In genomic region chr6:45681860-45682488, GRCh38 we compare ENCODE assay signal across 8 cellular contexts.
DNase-seq lines count a peak whose midpoint lies in the region; ATAC-seq lines count a peak whose summit lies in the region.

No MANE protein-coding gene starts in this region.

- peaks cover 39% of the 10 kb centered on the region for H3K9me3 Mint-ChIP-seq in activated T-helper 2 cell treated with anti-CD3 and anti-CD28 coated beads, Interferon-gamma antibody, Interleukin-2, Interleukin-4, amounts not matched to agents 10 μg/mL and 5 μg/mL and 100 μg/mL, durations not matched to agents 14 hours and 24 hours and 36 hours
- peaks cover 11 to 15% of the 10 kb centered on the region in 2 donors for H3K9me3 Mint-ChIP-seq in stimulated activated naive B cell treated with anti-CD40 and anti-IgM and Interleukin-4, amounts not matched to agents 10 μg/mL and 1 μg/mL and 100 μg/mL, for 72 hours

- H3K36me3 Mint-ChIP-seq in activated T-helper 2 cell treated with anti-CD3 and anti-CD28 coated beads, Interferon-gamma antibody, Interleukin-2, Interleukin-4, amounts not matched to agents 10 μg/mL and 5 μg/mL and 100 μg/mL, durations not matched to agents 14 hours and 24 hours and 36 hours (ENCODE audit: low read depth) = peaks cover 21% of the 10 kb centered on the region
- peaks cover 10 to 17% of the 10 kb centered on the region in 2 donors for H3K36me3 Mint-ChIP-seq in stimulated activated naive B cell treated with anti-CD40 and anti-IgM and Interleukin-4, amounts not matched to agents 10 μg/mL and 1 μg/mL and 100 μg/mL, for 72 hours

- no peak overlapping the region for H3K4me3 Mint-ChIP-seq in activated T-helper 2 cell treated with anti-CD3 and anti-CD28 coated beads, Interferon-gamma antibody, Interleukin-2, Interleukin-4, amounts not matched to agents 10 μg/mL and 5 μg/mL and 100 μg/mL, durations not matched to agents 14 hours and 24 hours and 36 hours (ENCODE audit: low read depth)
- H3K4me3 Mint-ChIP-seq in stimulated activated naive B cell treated with anti-CD40 and anti-IgM and Interleukin-4, amounts not matched to agents 10 μg/mL and 1 μg/mL and 100 μg/mL, for 72 hours = no peak overlapping the region

- peak overlapping the region; percentile 23 for H3K27ac Mint-ChIP-seq in activated T-helper 2 cell treated with anti-CD3 and anti-CD28 coated beads, Interferon-gamma antibody, Interleukin-2, Interleukin-4, amounts not matched to agents 10 μg/mL and 5 μg/mL and 100 μg/mL, durations not matched to agents 14 hours and 24 hours and 36 hours
- peak overlapping the region; percentile 74 for H3K27ac Mint-ChIP-seq in stimulated activated naive B cell treated with anti-CD40 and anti-IgM and Interleukin-4, amounts not matched to agents 10 μg/mL and 1 μg/mL and 100 μg/mL, for 72 hours

- H3K4me1 Mint-ChIP-seq in activated T-helper 2 cell treated with anti-CD3 and anti-CD28 coated beads, Interferon-gamma antibody, Interleukin-2, Interleukin-4, amounts not matched to agents 10 μg/mL and 5 μg/mL and 100 μg/mL, durations not matched to agents 14 hours and 24 hours and 36 hours (ENCODE audit: low read depth) = peaks cover 23% of the 10 kb centered on the region
- H3K4me1 Mint-ChIP-seq in stimulated activated naive B cell treated with anti-CD40 and anti-IgM and Interleukin-4, amounts not matched to agents 10 μg/mL and 1 μg/mL and 100 μg/mL, for 72 hours = peaks cover 33 to 42% of the 10 kb centered on the region in 2 donors

- intact Hi-C loops in activated T-helper 2 cell treated with anti-CD3 and anti-CD28 coated beads, Interferon-gamma antibody, Interleukin-2, Interleukin-4, amounts not matched to agents 10 μg/mL and 5 μg/mL and 100 μg/mL, durations not matched to agents 14 hours and 24 hours and 36 hours (cut with micrococcal nuclease) = no loop called here

- no peaks in the 10 kb centered on the region for H3K27me3 Mint-ChIP-seq in activated T-helper 2 cell treated with anti-CD3 and anti-CD28 coated beads, Interferon-gamma antibody, Interleukin-2, Interleukin-4, amounts not matched to agents 10 μg/mL and 5 μg/mL and 100 μg/mL, durations not matched to agents 14 hours and 24 hours and 36 hours (ENCODE audit: low read depth)
- peaks cover 12 to 15% of the 10 kb centered on the region in 2 donors for H3K27me3 Mint-ChIP-seq in stimulated activated naive B cell treated with anti-CD40 and anti-IgM and Interleukin-4, amounts not matched to agents 10 μg/mL and 1 μg/mL and 100 μg/mL, for 72 hours

- ATAC-seq in GM18498 (IDR thresholded peaks at IDR 0.05; ENCODE audit: unreplicated experiment) = peak; percentile 93
- ATAC-seq in GM21447 (IDR thresholded peaks at IDR 0.05; ENCODE audit: unreplicated experiment) = peak; percentile 94
- peak; percentile 90 for ATAC-seq in HG03565 (IDR thresholded peaks at IDR 0.05; ENCODE audit: unreplicated experiment)
- peak; percentile 96 for ATAC-seq in stimulated activated naive B cell treated with anti-CD40 and anti-IgM and Interleukin-4, amounts not matched to agents 10 μg/mL and 1 μg/mL and 100 μg/mL, for 72 hours (replicated peaks)

- peak; percentile 56 for DNase-seq in activated T-helper 2 cell treated with anti-CD3 and anti-CD28 coated beads, Interferon-gamma antibody, Interleukin-2, Interleukin-4, amounts not matched to agents 10 μg/mL and 5 μg/mL and 100 μg/mL, durations not matched to agents 14 hours and 24 hours and 36 hours (ENCODE audit: low spot score)
- DNase-seq in stimulated activated naive B cell treated with anti-CD40 and anti-IgM and Interleukin-4, amounts not matched to agents 10 μg/mL and 1 μg/mL and 100 μg/mL, for 72 hours = peak; percentile 94
- DNase-seq in NCI-H2081 (lab: John Stamatoyannopoulos, UW) = no peak
- DNase-seq in HUDEP-2 (lab: John Stamatoyannopoulos, UW; ENCODE audit: unreplicated experiment in 76 of 76) = no peak
- no peak for DNase-seq in NCI-H524 treated with DMSO at 0.1 percent for 48 hours (lab: John Stamatoyannopoulos, UW)

Comparison
In these comparisons a context has a peak if more than half of its experiments do, and no peak if none do; other contexts are left out.
1. DNase-seq: peak in activated T-helper 2 cell treated with anti-CD3 and anti-CD28 coated beads, Interferon-gamma antibody, Interleukin-2, Interleukin-4, amounts not matched to agents 10 μg/mL and 5 μg/mL and 100 μg/mL, durations not matched to agents 14 hours and 24 hours and 36 hours (single experiment) and stimulated activated naive B cell treated with anti-CD40 and anti-IgM and Interleukin-4, amounts not matched to agents 10 μg/mL and 1 μg/mL and 100 μg/mL, for 72 hours (single experiment); none in NCI-H2081 (0 of 2), HUDEP-2 (0 of 76) and NCI-H524 treated with DMSO at 0.1 percent for 48 hours (single experiment).
2. Peak in every context shown above with its lines, with median percentiles within 50 percentile points of each other: ATAC-seq.